ENCODE assay signal across 1 cellular context in genomic region chr16:88446736-88447135, GRCh38.
TF ChIP-seq lines count a peak whose summit lies in the region.

No MANE protein-coding gene starts in this region.

TF ChIP-seq in H1, 55 proteins besides CTCF, POLR2A, EP300 and RAD21:
- TF ChIP-seq CEBPB (IDR thresholded peaks at IDR 0.05; ENCODE audit: low read depth, low read length) = no peak
- TF ChIP-seq BRCA1 (IDR thresholded peaks at IDR 0.05; ENCODE audit: low read depth, low read length) = no peak
- no peak for TF ChIP-seq BACH1 (IDR thresholded peaks at IDR 0.05; ENCODE audit: low read length)
- TF ChIP-seq SUZ12 (IDR thresholded peaks at IDR 0.05; ENCODE audit: low read length) = no peak
- no peak for TF ChIP-seq TBP (IDR thresholded peaks at IDR 0.05; ENCODE audit: low read depth, low read length)
- no peak for TF ChIP-seq E2F6 (IDR thresholded peaks at IDR 0.05)
- no peak for TF ChIP-seq SP2 (IDR thresholded peaks at IDR 0.05; ENCODE audit: low read length)
- TF ChIP-seq CHD2 (IDR thresholded peaks at IDR 0.05; ENCODE audit: low read length) = no peak
- no peak for TF ChIP-seq ATF3 (IDR thresholded peaks at IDR 0.05; ENCODE audit: insufficient read depth, low read depth, low read length)
- TF ChIP-seq GTF2F1 (IDR thresholded peaks at IDR 0.05; ENCODE audit: borderline replicate concordance, low read depth, low read length) = no peak
- no peak for TF ChIP-seq CREB1 (IDR thresholded peaks at IDR 0.05)
